20 cellular contexts compared by ENCODE assay signal in genomic region chr16:57240872-57241271, GRCh38. TPM values are rescaled to one million over a fixed set of nuclear protein-coding genes. Genes with fewer than 3 reads are reported as not detected.
DNase-seq lines count a peak whose midpoint lies in the region; ATAC-seq lines count a peak whose summit lies in the region.
"Had no signal": no experiment of that assay in that cellular context is flagged by ENCODE, and none has a peak within 500 bp of the region (broad histone marks: within the 10 kb centered on the region; RNA-seq: fewer than 3 reads in every experiment).

No MANE protein-coding gene starts in this region.

- H3K36me3 Mint-ChIP-seq in CD4-positive, CD25-positive, alpha-beta regulatory T cell: peaks cover 13% of the 10 kb centered on the region
- peaks cover 2% of the 10 kb centered on the region for H3K36me3 Mint-ChIP-seq in IgD-negative memory B cell
- H3K36me3 Mint-ChIP-seq in naive thymus-derived CD8-positive, alpha-beta T cell: peaks cover 0 to 29% (median 13%) of the 10 kb centered on the region in 3 donors
- H3K36me3 Mint-ChIP-seq in activated CD4-positive, alpha-beta T cell treated with anti-CD3 and anti-CD28 coated beads for 36 hours (ENCODE audit: low read depth): peaks cover 17% of the 10 kb centered on the region

- H3K9me3 ChIP-seq in CD4-positive, CD25-positive, alpha-beta regulatory T cell (ENCODE audit: control insufficient read depth in 2 of 2, low read length in 2 of 2): no peaks in the 10 kb centered on the region
- H3K9me3 ChIP-seq: Peyer's patch, upper lobe of right lung had no signal

- H3K4me3 ChIP-seq in CD4-positive, CD25-positive, alpha-beta regulatory T cell (ENCODE audit: low read depth, low read length): no peak overlapping the region
- H3K4me3 ChIP-seq: neural progenitor cell, Peyer's patch, upper lobe of right lung had no signal

- H3K4me3 Mint-ChIP-seq in CD4-positive, CD25-positive, alpha-beta regulatory T cell: peak overlapping the region in 2 of 4 donors; percentile 1 to 90
- H3K4me3 Mint-ChIP-seq in IgD-negative memory B cell: peak overlapping the region in 1 of 4 donors; percentile 58
- no peak overlapping the region for H3K4me3 Mint-ChIP-seq in naive thymus-derived CD8-positive, alpha-beta T cell
- no peak overlapping the region for H3K4me3 Mint-ChIP-seq in activated CD4-positive, alpha-beta T cell treated with anti-CD3 and anti-CD28 coated beads for 36 hours
- H3K4me3 Mint-ChIP-seq: activated CD4-positive, alpha-beta T cell treated with anti-CD3 and anti-CD28 coated beads, Interleukin-2, amount 10 ng/mL, durations not matched to agents 7 days and 5 days; activated naive CD8-positive, alpha-beta T cell treated with anti-CD3 and anti-CD28 coated beads, Interleukin-2, amount 50 U/mL, for 24 hours; activated T-cell treated with anti-CD3 and anti-CD28 coated beads, Interleukin-2, amount 50 U/mL, for 24 hours; neural progenitor cell had no signal

- peaks cover 24% of the 10 kb centered on the region for H3K36me3 ChIP-seq in CD4-positive, CD25-positive, alpha-beta regulatory T cell (ENCODE audit: control insufficient read depth, insufficient read depth, low read length)

- intact Hi-C loops in activated CD4-positive, alpha-beta T cell treated with anti-CD3 and anti-CD28 coated beads for 36 hours (cut with DNase I, micrococcal nuclease): no loop called here

- H3K4me1 ChIP-seq in CD4-positive, CD25-positive, alpha-beta regulatory T cell (ENCODE audit: control insufficient read depth, insufficient read depth, low read length, poor library complexity, severe bottlenecking): peaks cover 13% of the 10 kb centered on the region
- H3K4me1 ChIP-seq: upper lobe of right lung had no signal

- CTCF ChIA-PET in activated CD4-positive, alpha-beta T cell treated with anti-CD3 and anti-CD28 coated beads for 36 hours (lab: Charles Lee): interaction anchor here (0.7 to 1.5 kb wide), 3 partner anchors 48 to 97 kb away, joined by 3 to 4 read pairs (median 3); no protein-coding TSS in a partner anchor

- DNase-seq in CD4-positive, CD25-positive, alpha-beta regulatory T cell: no peak
- peak; percentile 69 for DNase-seq in SKM-1 (lab: John Stamatoyannopoulos, UW; ENCODE audit: unreplicated experiment)
- DNase-seq in naive thymus-derived CD8-positive, alpha-beta T cell: no peak
- no peak for DNase-seq in activated gamma-delta T cell (lab: John Stamatoyannopoulos, UW)
- DNase-seq in iPS-NIHi11 (ENCODE audit: low spot score): no peak
- DNase-seq in C1 segment of cervical spinal cord (lab: John Stamatoyannopoulos, UW): no peak
- no peak for DNase-seq in activated CD4-positive, alpha-beta T cell treated with anti-CD3 and anti-CD28 coated beads for 36 hours
- DNase-seq: activated CD4-positive, alpha-beta T cell treated with anti-CD3 and anti-CD28 coated beads, Interleukin-2, amount 10 ng/mL, durations not matched to agents 7 days and 5 days; activated naive CD8-positive, alpha-beta T cell treated with anti-CD3 and anti-CD28 coated beads, Interleukin-2, amount 50 U/mL, for 24 hours; activated T-cell treated with anti-CD3 and anti-CD28 coated beads, Interleukin-2, amount 50 U/mL, for 24 hours; DMS 273 treated with DMSO at 0.1 percent for 48 hours; effector memory CD4-positive, alpha-beta T cell; NCI-H1417; NCI-H446; Peyer's patch; T-helper 2 cell; upper lobe of right lung had no signal

- peaks cover 4% of the 10 kb centered on the region for H3K27me3 Mint-ChIP-seq in CD4-positive, CD25-positive, alpha-beta regulatory T cell
- H3K27me3 Mint-ChIP-seq in IgD-negative memory B cell: no peaks in the 10 kb centered on the region
- no peaks in the 10 kb centered on the region for H3K27me3 Mint-ChIP-seq in naive thymus-derived CD8-positive, alpha-beta T cell
- no peaks in the 10 kb centered on the region for H3K27me3 Mint-ChIP-seq in activated CD4-positive, alpha-beta T cell treated with anti-CD3 and anti-CD28 coated beads for 36 hours
- H3K27me3 Mint-ChIP-seq: activated CD4-positive, alpha-beta T cell treated with anti-CD3 and anti-CD28 coated beads, Interleukin-2, amount 10 ng/mL, durations not matched to agents 7 days and 5 days; activated naive CD8-positive, alpha-beta T cell treated with anti-CD3 and anti-CD28 coated beads, Interleukin-2, amount 50 U/mL, for 24 hours; activated T-cell treated with anti-CD3 and anti-CD28 coated beads, Interleukin-2, amount 50 U/mL, for 24 hours had no signal

- peaks cover 8 to 15% (median 11%) of the 10 kb centered on the region in 4 donors for H3K4me1 Mint-ChIP-seq in CD4-positive, CD25-positive, alpha-beta regulatory T cell
- H3K4me1 Mint-ChIP-seq in IgD-negative memory B cell: peaks cover 29 to 42% (median 31%) of the 10 kb centered on the region in 3 donors
- peaks cover 9 to 26% (median 14%) of the 10 kb centered on the region in 4 donors for H3K4me1 Mint-ChIP-seq in naive thymus-derived CD8-positive, alpha-beta T cell
- peaks cover 19% of the 10 kb centered on the region for H3K4me1 Mint-ChIP-seq in activated CD4-positive, alpha-beta T cell treated with anti-CD3 and anti-CD28 coated beads for 36 hours

- no peaks in the 10 kb centered on the region for H3K27me3 ChIP-seq in CD4-positive, CD25-positive, alpha-beta regulatory T cell (ENCODE audit: control insufficient read depth, insufficient read depth, low read length)
- H3K27me3 ChIP-seq: Peyer's patch, upper lobe of right lung had no signal

- no peak overlapping the region for H3K27ac ChIP-seq in CD4-positive, CD25-positive, alpha-beta regulatory T cell (ENCODE audit: insufficient read depth, low read length, poor library complexity, severe bottlenecking)
- H3K27ac ChIP-seq: neural progenitor cell, upper lobe of right lung had no signal

- H3K9me3 Mint-ChIP-seq in CD4-positive, CD25-positive, alpha-beta regulatory T cell: no peaks in the 10 kb centered on the region
- H3K9me3 Mint-ChIP-seq in IgD-negative memory B cell: no peaks in the 10 kb centered on the region
- H3K9me3 Mint-ChIP-seq in naive thymus-derived CD8-positive, alpha-beta T cell: no peaks in the 10 kb centered on the region
- no peaks in the 10 kb centered on the region for H3K9me3 Mint-ChIP-seq in activated CD4-positive, alpha-beta T cell treated with anti-CD3 and anti-CD28 coated beads for 36 hours (ENCODE audit: low read depth)
- H3K9me3 Mint-ChIP-seq: activated CD4-positive, alpha-beta T cell treated with anti-CD3 and anti-CD28 coated beads, Interleukin-2, amount 10 ng/mL, durations not matched to agents 7 days and 5 days; activated naive CD8-positive, alpha-beta T cell treated with anti-CD3 and anti-CD28 coated beads, Interleukin-2, amount 50 U/mL, for 24 hours; activated T-cell treated with anti-CD3 and anti-CD28 coated beads, Interleukin-2, amount 50 U/mL, for 24 hours; neural progenitor cell had no signal

- peak overlapping the region in 2 of 3 donors; percentile 10 to 24 for H3K27ac Mint-ChIP-seq in CD4-positive, CD25-positive, alpha-beta regulatory T cell
- peak overlapping the region; percentile 33 to 92 (median 54) for H3K27ac Mint-ChIP-seq in IgD-negative memory B cell
- peak overlapping the region; percentile 2 to 60 (median 45) for H3K27ac Mint-ChIP-seq in naive thymus-derived CD8-positive, alpha-beta T cell
- no peak overlapping the region for H3K27ac Mint-ChIP-seq in activated CD4-positive, alpha-beta T cell treated with anti-CD3 and anti-CD28 coated beads for 36 hours
- H3K27ac Mint-ChIP-seq: activated CD4-positive, alpha-beta T cell treated with anti-CD3 and anti-CD28 coated beads, Interleukin-2, amount 10 ng/mL, durations not matched to agents 7 days and 5 days; activated naive CD8-positive, alpha-beta T cell treated with anti-CD3 and anti-CD28 coated beads, Interleukin-2, amount 50 U/mL, for 24 hours; activated T-cell treated with anti-CD3 and anti-CD28 coated beads, Interleukin-2, amount 50 U/mL, for 24 hours; neural progenitor cell had no signal

- ATAC-seq in CD4-positive, CD25-positive, alpha-beta regulatory T cell (ENCODE audit: low read depth in 2 of 2): no peak
- no peak for ATAC-seq in naive thymus-derived CD8-positive, alpha-beta T cell
- ATAC-seq in activated CD4-positive, alpha-beta T cell treated with anti-CD3 and anti-CD28 coated beads for 36 hours: no peak
- ATAC-seq: activated naive CD8-positive, alpha-beta T cell treated with anti-CD3 and anti-CD28 coated beads, Interleukin-2, amount 50 U/mL, for 24 hours; sciatic nerve; upper lobe of right lung had no signal

- POLR2A ChIA-PET in naive thymus-derived CD8-positive, alpha-beta T cell (lab: Charles Lee): no interaction called here
- POLR2A ChIA-PET in activated CD4-positive, alpha-beta T cell treated with anti-CD3 and anti-CD28 coated beads for 36 hours (lab: Charles Lee): no interaction called here

RNA-seq across cellular contexts. Expression of gene ARL2BP, which starts 4.2 kb away (rescaled TPM):
- total RNA-seq in CD4-positive, CD25-positive, alpha-beta regulatory T cell: 26.9 TPM
- polyA plus RNA-seq in CD4-positive, CD25-positive, alpha-beta regulatory T cell: 100 to 1,000 TPM; 102 to 121 (median 104) TPM
- 108 TPM for polyA plus RNA-seq in IgD-negative memory B cell
- total RNA-seq in naive thymus-derived CD8-positive, alpha-beta T cell: 10 to 100 TPM; 58.0 to 61.3 TPM
- polyA plus RNA-seq in naive thymus-derived CD8-positive, alpha-beta T cell: 100 to 1,000 TPM; 148 to 154 (median 153) TPM
- 10 to 100 TPM in 1 of 2 experiments, 1 to 10 TPM in 1; 9.9 to 11.1 TPM for total RNA-seq in activated CD4-positive, alpha-beta T cell treated with anti-CD3 and anti-CD28 coated beads for 36 hours

RNA-seq across cellular contexts. Expression of gene PLLP, which starts 43.6 kb away (rescaled TPM):
- not detected for total RNA-seq in CD4-positive, CD25-positive, alpha-beta regulatory T cell
- polyA plus RNA-seq in CD4-positive, CD25-positive, alpha-beta regulatory T cell: 1 to 10 TPM in 2 of 4 donors, under 1 TPM in 2; 0.46 to 1.3 (median 0.82) TPM
- 1.1 TPM for polyA plus RNA-seq in IgD-negative memory B cell
- 1 to 10 TPM; 3.5 to 4.2 TPM for total RNA-seq in naive thymus-derived CD8-positive, alpha-beta T cell
- 1 to 10 TPM; 4.9 to 8.8 (median 6.3) TPM for polyA plus RNA-seq in naive thymus-derived CD8-positive, alpha-beta T cell
- total RNA-seq in activated CD4-positive, alpha-beta T cell treated with anti-CD3 and anti-CD28 coated beads for 36 hours: under 1 TPM; 0.30 to 0.33 TPM

RNA-seq across cellular contexts. Expression of gene RSPRY1, which starts 54.7 kb away (rescaled TPM):
- total RNA-seq in CD4-positive, CD25-positive, alpha-beta regulatory T cell: 25.7 TPM
- 10 to 100 TPM; 26.7 to 46.4 (median 36.1) TPM for polyA plus RNA-seq in CD4-positive, CD25-positive, alpha-beta regulatory T cell
- polyA plus RNA-seq in IgD-negative memory B cell: 38.2 TPM
- 10 to 100 TPM; 25.9 to 32.6 TPM for total RNA-seq in naive thymus-derived CD8-positive, alpha-beta T cell
- polyA plus RNA-seq in naive thymus-derived CD8-positive, alpha-beta T cell: 10 to 100 TPM; 28.4 to 34.6 (median 29.3) TPM
- 10 to 100 TPM; 24.6 to 30.2 TPM for total RNA-seq in activated CD4-positive, alpha-beta T cell treated with anti-CD3 and anti-CD28 coated beads for 36 hours

RNA-seq across cellular contexts. Expression of gene PSME3IP1, which starts 55.0 kb away (rescaled TPM):
- 140 TPM for total RNA-seq in CD4-positive, CD25-positive, alpha-beta regulatory T cell
- polyA plus RNA-seq in CD4-positive, CD25-positive, alpha-beta regulatory T cell: 10 to 100 TPM; 68.1 to 81.5 (median 71.8) TPM
- 91.6 TPM for polyA plus RNA-seq in IgD-negative memory B cell
- 100 to 1,000 TPM; 137 to 158 TPM for total RNA-seq in naive thymus-derived CD8-positive, alpha-beta T cell
- 10 to 100 TPM; 66.0 to 81.4 (median 67.1) TPM for polyA plus RNA-seq in naive thymus-derived CD8-positive, alpha-beta T cell
- 100 to 1,000 TPM; 111 to 156 TPM for total RNA-seq in activated CD4-positive, alpha-beta T cell treated with anti-CD3 and anti-CD28 coated beads for 36 hours
